2 cellular contexts compared by ENCODE assay signal in the genomic region with DNA sequence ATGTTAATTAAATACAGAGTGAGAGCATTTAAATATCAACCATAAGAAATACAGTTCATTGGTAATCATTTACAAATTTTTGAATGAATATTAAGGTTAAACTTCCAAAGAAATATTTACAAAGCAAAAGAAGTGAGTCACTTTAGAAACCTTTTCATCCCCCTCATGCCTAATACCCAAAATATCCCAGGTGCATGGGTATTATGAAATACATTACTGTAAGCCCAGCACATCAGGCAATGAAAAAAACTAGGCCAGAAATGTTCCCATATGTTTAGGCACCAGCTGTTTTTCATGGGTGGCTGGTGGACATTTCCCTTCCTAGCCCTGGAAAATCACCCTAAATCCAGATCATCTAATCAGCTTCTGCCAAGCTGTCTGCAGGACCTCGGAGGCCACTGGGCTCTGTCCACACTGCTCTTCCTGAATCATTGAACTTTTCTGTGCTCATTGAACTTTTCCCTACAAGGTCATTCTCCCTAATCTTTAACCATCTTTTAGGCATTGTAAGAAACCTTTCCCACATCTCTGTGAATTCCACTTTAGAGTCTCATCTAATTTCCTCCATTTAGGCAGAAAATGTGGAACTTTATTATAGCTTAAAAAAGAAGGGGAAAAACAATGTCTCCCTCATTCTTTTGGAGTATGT.
TF ChIP-seq lines count a peak whose summit lies in the region.

No MANE protein-coding gene starts in this region.

TF ChIP-seq in SK-N-SH, 30 proteins besides CTCF, POLR2A, EP300 and RAD21:
- TF ChIP-seq, protein P1, sequence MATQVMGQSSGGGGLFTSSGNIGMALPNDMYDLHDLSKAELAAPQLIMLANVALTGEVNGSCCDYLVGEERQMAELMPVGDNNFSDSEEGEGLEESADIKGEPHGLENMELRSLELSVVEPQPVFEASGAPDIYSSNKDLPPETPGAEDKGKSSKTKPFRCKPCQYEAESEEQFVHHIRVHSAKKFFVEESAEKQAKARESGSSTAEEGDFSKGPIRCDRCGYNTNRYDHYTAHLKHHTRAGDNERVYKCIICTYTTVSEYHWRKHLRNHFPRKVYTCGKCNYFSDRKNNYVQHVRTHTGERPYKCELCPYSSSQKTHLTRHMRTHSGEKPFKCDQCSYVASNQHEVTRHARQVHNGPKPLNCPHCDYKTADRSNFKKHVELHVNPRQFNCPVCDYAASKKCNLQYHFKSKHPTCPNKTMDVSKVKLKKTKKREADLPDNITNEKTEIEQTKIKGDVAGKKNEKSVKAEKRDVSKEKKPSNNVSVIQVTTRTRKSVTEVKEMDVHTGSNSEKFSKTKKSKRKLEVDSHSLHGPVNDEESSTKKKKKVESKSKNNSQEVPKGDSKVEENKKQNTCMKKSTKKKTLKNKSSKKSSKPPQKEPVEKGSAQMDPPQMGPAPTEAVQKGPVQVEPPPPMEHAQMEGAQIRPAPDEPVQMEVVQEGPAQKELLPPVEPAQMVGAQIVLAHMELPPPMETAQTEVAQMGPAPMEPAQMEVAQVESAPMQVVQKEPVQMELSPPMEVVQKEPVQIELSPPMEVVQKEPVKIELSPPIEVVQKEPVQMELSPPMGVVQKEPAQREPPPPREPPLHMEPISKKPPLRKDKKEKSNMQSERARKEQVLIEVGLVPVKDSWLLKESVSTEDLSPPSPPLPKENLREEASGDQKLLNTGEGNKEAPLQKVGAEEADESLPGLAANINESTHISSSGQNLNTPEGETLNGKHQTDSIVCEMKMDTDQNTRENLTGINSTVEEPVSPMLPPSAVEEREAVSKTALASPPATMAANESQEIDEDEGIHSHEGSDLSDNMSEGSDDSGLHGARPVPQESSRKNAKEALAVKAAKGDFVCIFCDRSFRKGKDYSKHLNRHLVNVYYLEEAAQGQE (IDR thresholded peaks at IDR 0.05; ENCODE audit: low read depth, low read length) = peak; percentile 64; the same call in 1 of the 2 replicates
- no peak for TF ChIP-seq TEAD4 (IDR thresholded peaks at IDR 0.05; ENCODE audit: borderline replicate concordance, insufficient read depth)

TF ChIP-seq in K562, 482 proteins besides CTCF, POLR2A, EP300 and RAD21 (continued from another document):
- TF ChIP-seq, protein P2, sequence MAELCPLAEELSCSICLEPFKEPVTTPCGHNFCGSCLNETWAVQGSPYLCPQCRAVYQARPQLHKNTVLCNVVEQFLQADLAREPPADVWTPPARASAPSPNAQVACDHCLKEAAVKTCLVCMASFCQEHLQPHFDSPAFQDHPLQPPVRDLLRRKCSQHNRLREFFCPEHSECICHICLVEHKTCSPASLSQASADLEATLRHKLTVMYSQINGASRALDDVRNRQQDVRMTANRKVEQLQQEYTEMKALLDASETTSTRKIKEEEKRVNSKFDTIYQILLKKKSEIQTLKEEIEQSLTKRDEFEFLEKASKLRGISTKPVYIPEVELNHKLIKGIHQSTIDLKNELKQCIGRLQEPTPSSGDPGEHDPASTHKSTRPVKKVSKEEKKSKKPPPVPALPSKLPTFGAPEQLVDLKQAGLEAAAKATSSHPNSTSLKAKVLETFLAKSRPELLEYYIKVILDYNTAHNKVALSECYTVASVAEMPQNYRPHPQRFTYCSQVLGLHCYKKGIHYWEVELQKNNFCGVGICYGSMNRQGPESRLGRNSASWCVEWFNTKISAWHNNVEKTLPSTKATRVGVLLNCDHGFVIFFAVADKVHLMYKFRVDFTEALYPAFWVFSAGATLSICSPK (IDR thresholded peaks at IDR 0.05; ENCODE audit: borderline replicate concordance) = no peak
- TF ChIP-seq LCOR (CRISPR knock-in tag; IDR thresholded peaks at IDR 0.05) = no peak
- TF ChIP-seq ZFX (CRISPR knock-in tag; IDR thresholded peaks at IDR 0.05) = no peak
- TF ChIP-seq, protein P3, sequence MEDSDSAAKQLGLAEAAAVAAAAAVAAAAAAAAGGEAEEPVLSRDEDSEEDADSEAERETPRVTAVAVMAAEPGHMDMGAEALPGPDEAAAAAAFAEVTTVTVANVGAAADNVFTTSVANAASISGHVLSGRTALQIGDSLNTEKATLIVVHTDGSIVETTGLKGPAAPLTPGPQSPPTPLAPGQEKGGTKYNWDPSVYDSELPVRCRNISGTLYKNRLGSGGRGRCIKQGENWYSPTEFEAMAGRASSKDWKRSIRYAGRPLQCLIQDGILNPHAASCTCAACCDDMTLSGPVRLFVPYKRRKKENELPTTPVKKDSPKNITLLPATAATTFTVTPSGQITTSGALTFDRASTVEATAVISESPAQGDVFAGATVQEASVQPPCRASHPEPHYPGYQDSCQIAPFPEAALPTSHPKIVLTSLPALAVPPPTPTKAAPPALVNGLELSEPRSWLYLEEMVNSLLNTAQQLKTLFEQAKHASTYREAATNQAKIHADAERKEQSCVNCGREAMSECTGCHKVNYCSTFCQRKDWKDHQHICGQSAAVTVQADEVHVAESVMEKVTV (CRISPR knock-in tag; IDR thresholded peaks at IDR 0.05) = no peak
- TF ChIP-seq, protein P4, sequence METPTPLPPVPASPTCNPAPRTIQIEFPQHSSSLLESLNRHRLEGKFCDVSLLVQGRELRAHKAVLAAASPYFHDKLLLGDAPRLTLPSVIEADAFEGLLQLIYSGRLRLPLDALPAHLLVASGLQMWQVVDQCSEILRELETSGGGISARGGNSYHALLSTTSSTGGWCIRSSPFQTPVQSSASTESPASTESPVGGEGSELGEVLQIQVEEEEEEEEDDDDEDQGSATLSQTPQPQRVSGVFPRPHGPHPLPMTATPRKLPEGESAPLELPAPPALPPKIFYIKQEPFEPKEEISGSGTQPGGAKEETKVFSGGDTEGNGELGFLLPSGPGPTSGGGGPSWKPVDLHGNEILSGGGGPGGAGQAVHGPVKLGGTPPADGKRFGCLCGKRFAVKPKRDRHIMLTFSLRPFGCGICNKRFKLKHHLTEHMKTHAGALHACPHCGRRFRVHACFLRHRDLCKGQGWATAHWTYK (CRISPR knock-in tag; IDR thresholded peaks at IDR 0.05) = no peak
- TF ChIP-seq HDAC1 (IDR thresholded peaks at IDR 0.05) = no peak
- TF ChIP-seq TFAM (CRISPR knock-in tag; conservative IDR thresholded peaks at IDR 0.05) = no peak
- TF ChIP-seq, protein P5, sequence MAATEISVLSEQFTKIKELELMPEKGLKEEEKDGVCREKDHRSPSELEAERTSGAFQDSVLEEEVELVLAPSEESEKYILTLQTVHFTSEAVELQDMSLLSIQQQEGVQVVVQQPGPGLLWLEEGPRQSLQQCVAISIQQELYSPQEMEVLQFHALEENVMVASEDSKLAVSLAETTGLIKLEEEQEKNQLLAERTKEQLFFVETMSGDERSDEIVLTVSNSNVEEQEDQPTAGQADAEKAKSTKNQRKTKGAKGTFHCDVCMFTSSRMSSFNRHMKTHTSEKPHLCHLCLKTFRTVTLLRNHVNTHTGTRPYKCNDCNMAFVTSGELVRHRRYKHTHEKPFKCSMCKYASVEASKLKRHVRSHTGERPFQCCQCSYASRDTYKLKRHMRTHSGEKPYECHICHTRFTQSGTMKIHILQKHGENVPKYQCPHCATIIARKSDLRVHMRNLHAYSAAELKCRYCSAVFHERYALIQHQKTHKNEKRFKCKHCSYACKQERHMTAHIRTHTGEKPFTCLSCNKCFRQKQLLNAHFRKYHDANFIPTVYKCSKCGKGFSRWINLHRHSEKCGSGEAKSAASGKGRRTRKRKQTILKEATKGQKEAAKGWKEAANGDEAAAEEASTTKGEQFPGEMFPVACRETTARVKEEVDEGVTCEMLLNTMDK (IDR thresholded peaks at IDR 0.05; ENCODE audit: borderline replicate concordance, insufficient read depth, low read depth, low read length, poor library complexity, severe bottlenecking) = no peak
